9 cellular contexts compared by ENCODE assay signal in the genomic region with DNA sequence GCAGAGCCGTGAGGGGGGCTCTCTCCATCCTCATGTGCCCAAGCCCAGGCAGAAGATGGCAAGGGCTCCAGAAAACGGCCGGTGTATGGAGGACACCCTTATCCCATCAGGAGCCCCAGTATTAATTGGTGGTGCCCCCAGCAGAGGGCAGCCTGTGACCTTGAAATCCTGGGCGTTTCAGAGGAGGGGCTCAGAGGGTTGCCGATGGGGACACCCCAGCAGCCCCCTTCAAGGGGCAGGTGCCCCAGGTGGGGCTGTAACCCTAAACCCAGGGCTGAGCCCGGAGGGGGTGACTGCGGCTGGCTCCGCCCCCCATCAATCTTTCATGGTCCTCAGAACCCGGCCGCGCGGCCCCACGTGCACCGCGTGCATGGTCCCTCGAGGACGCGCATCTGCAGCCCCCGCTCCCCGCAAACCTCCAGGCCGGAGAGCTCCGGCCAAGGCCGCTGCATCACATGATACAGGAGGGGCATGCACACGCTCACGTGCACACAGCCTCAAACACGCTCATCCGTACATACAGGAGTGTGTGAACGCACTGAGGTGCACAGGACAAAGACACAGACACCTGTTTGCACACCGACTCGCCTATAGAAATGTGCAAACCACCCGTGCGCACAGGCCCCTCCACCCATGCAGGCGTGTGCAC. TPM values are rescaled to one million over a fixed set of nuclear protein-coding genes. Genes with fewer than 3 reads are reported as not detected.
DNase-seq lines count a peak whose midpoint lies in the region; ATAC-seq and TF ChIP-seq lines count a peak whose summit lies in the region.
"Had no signal": no experiment of that assay in that cellular context is flagged by ENCODE, and none has a peak within 500 bp of the region (broad histone marks: within the 10 kb centered on the region; RNA-seq: fewer than 3 reads in every experiment).

No MANE protein-coding gene starts in this region.

- no peak overlapping the region for H3K27ac ChIP-seq in AG04450 (ENCODE audit: low read depth, low read length)

- in situ Hi-C loops in ACHN (cut with HindIII; ENCODE audit: low pct_ligation_motif_present, low pct_unique_long_range_greater_than_20kb, low sequenced_read_pairs) = no loop called here

- ATAC-seq in WTC11 = no peak; the same call in 1 of the 2 replicates

- TF ChIP-seq CTCF in AG04450 (IDR thresholded peaks at IDR 0.05; ENCODE audit: low read depth, low read length) (peak; percentile 47), WTC11 (IDR thresholded peaks at IDR 0.05) (no peak; the same call in 1 of the 2 replicates), epithelial cell of proximal tubule (conservative IDR thresholded peaks at IDR 0.05; ENCODE audit: low read depth, low read length) (peak; percentile 31), nephron (IDR thresholded peaks at IDR 0.05; ENCODE audit: unreplicated experiment in 3 of 3) (peak; percentile 23 to 29 (median 25))

- H3K27me3 Mint-ChIP-seq in WTC11 (ENCODE audit: low read depth) (no peaks in the 10 kb centered on the region), nephron (ENCODE audit: low read depth) (peaks cover 7% of the 10 kb centered on the region)

- H3K4me3 Mint-ChIP-seq in WTC11 (peak overlapping the region; percentile 95), nephron (peak overlapping the region; percentile 87 to 91 (median 88))

- peaks cover 29% of the 10 kb centered on the region for H3K36me3 Mint-ChIP-seq in WTC11
- H3K36me3 Mint-ChIP-seq in nephron (ENCODE audit: low read depth) = peaks cover 15% of the 10 kb centered on the region

- no peaks in the 10 kb centered on the region; the same call in 1 of the 2 replicates for H3K9me3 ChIP-seq in AG04450 (ENCODE audit: control insufficient read depth, insufficient read depth, low read length)

- H3K4me1 Mint-ChIP-seq in WTC11 = peaks cover 15% of the 10 kb centered on the region
- peaks cover 26% of the 10 kb centered on the region for H3K4me1 Mint-ChIP-seq in nephron

- H3K9me3 Mint-ChIP-seq in WTC11 (no peaks in the 10 kb centered on the region), nephron (no peaks in the 10 kb centered on the region)

- no peak for DNase-seq in AG04450 (ENCODE audit: low read depth, low spot score)
- peak; percentile 17 for DNase-seq in HCEC 1CT
- peak; percentile 71 for DNase-seq in WTC11 (ENCODE audit: low spot score)
- DNase-seq in epithelial cell of proximal tubule (ENCODE audit: low read depth) = no peak
- DNase-seq in NCI-H1436 (lab: John Stamatoyannopoulos, UW) = no peak
- DNase-seq in ACHN = no peak
- DNase-seq in OCI-M2 (lab: John Stamatoyannopoulos, UW; ENCODE audit: unreplicated experiment) = no peak

- no peaks in the 10 kb centered on the region for H3K27me3 ChIP-seq in AG04450 (ENCODE audit: control insufficient read depth, insufficient read depth, low read length)

- peak overlapping the region; percentile 93 for H3K4me3 ChIP-seq in AG04450 (ENCODE audit: low read depth, low read length)
- H3K4me3 ChIP-seq in epithelial cell of proximal tubule (ENCODE audit: low read depth, low read length) = peak overlapping the region; percentile 83

- CTCF ChIA-PET in AG04450 (lab: Charles Lee) = interaction anchor here (0.7 to 7.1 kb wide), 2 partner anchors 49 to 52 kb away, joined by 3 to 56 read pairs; a partner anchor contains a TSS
- CTCF ChIA-PET in WTC11 (lab: Charles Lee) = interaction anchor here (0.6 to 9.7 kb wide), 10 partner anchors 10 to 126 kb away, joined by 3 to 369 read pairs (median 22); partner anchors contain the start of genes JUND and MPV17L2

- H3K27ac Mint-ChIP-seq in WTC11 (peak overlapping the region; percentile 95), nephron (peak overlapping the region in 1 of 3 experiments; percentile 47)

- POLR2A ChIA-PET in AG04450 (lab: Yijun Ruan, JAX) = interaction anchor here (0.5 to 3.6 kb wide), 4 partner anchors 9 to 77 kb away, joined by 3 to 30 read pairs (median 8); partner anchors contain the start of genes MPV17L2 and PIK3R2
- POLR2A ChIA-PET in WTC11 (lab: Charles Lee) = interaction anchor here (3.7 to 4.0 kb wide), 2 partner anchors 30 to 77 kb away, joined by 21 to 34 read pairs; partner anchors contain the start of gene JUND

TF ChIP-seq in WTC11, 78 proteins besides CTCF, POLR2A, EP300 and RAD21 (continues in another document):
- TF ChIP-seq TEAD1 (CRISPR knock-in tag; IDR thresholded peaks at IDR 0.05) (no peak), SP1 (CRISPR knock-in tag; conservative IDR thresholded peaks at IDR 0.05) (0 out of 2 replicates have a peak, but pooled peaks have one; percentile 23), ATF1 (CRISPR knock-in tag; IDR thresholded peaks at IDR 0.05) (no peak), FOXP1 (CRISPR knock-in tag; IDR thresholded peaks at IDR 0.05; ENCODE audit: borderline replicate concordance) (peak; percentile 17; the same call in 1 of the 2 replicates)
- TF ChIP-seq, protein P1, sequence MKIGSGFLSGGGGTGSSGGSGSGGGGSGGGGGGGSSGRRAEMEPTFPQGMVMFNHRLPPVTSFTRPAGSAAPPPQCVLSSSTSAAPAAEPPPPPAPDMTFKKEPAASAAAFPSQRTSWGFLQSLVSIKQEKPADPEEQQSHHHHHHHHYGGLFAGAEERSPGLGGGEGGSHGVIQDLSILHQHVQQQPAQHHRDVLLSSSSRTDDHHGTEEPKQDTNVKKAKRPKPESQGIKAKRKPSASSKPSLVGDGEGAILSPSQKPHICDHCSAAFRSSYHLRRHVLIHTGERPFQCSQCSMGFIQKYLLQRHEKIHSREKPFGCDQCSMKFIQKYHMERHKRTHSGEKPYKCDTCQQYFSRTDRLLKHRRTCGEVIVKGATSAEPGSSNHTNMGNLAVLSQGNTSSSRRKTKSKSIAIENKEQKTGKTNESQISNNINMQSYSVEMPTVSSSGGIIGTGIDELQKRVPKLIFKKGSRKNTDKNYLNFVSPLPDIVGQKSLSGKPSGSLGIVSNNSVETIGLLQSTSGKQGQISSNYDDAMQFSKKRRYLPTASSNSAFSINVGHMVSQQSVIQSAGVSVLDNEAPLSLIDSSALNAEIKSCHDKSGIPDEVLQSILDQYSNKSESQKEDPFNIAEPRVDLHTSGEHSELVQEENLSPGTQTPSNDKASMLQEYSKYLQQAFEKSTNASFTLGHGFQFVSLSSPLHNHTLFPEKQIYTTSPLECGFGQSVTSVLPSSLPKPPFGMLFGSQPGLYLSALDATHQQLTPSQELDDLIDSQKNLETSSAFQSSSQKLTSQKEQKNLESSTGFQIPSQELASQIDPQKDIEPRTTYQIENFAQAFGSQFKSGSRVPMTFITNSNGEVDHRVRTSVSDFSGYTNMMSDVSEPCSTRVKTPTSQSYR (CRISPR knock-in tag; IDR thresholded peaks at IDR 0.05) = no peak
- TF ChIP-seq, protein P2, sequence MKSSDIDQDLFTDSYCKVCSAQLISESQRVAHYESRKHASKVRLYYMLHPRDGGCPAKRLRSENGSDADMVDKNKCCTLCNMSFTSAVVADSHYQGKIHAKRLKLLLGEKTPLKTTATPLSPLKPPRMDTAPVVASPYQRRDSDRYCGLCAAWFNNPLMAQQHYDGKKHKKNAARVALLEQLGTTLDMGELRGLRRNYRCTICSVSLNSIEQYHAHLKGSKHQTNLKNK (CRISPR knock-in tag; IDR thresholded peaks at IDR 0.05) = no peak
- TF ChIP-seq, protein P3, sequence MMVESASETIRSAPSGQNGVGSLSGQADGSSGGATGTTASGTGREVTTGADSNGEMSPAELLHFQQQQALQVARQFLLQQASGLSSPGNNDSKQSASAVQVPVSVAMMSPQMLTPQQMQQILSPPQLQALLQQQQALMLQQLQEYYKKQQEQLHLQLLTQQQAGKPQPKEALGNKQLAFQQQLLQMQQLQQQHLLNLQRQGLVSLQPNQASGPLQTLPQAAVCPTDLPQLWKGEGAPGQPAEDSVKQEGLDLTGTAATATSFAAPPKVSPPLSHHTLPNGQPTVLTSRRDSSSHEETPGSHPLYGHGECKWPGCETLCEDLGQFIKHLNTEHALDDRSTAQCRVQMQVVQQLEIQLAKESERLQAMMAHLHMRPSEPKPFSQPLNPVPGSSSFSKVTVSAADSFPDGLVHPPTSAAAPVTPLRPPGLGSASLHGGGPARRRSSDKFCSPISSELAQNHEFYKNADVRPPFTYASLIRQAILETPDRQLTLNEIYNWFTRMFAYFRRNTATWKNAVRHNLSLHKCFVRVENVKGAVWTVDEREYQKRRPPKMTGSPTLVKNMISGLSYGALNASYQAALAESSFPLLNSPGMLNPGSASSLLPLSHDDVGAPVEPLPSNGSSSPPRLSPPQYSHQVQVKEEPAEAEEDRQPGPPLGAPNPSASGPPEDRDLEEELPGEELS (CRISPR knock-in tag; IDR thresholded peaks at IDR 0.05) = no peak
- TF ChIP-seq, protein P4, sequence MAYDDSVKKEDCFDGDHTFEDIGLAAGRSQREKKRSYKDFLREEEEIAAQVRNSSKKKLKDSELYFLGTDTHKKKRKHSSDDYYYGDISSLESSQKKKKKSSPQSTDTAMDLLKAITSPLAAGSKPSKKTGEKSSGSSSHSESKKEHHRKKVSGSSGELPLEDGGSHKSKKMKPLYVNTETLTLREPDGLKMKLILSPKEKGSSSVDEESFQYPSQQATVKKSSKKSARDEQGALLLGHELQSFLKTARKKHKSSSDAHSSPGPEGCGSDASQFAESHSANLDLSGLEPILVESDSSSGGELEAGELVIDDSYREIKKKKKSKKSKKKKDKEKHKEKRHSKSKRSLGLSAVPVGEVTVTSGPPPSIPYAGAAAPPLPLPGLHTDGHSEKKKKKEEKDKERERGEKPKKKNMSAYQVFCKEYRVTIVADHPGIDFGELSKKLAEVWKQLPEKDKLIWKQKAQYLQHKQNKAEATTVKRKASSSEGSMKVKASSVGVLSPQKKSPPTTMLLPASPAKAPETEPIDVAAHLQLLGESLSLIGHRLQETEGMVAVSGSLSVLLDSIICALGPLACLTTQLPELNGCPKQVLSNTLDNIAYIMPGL (CRISPR knock-in tag; IDR thresholded peaks at IDR 0.05) = no peak; the same call in 1 of the 2 replicates

RNA-seq across cellular contexts. Expression of gene RAB3A, which starts 1.0 kb away (rescaled TPM):
- polyA plus RNA-seq in AG04450 (2011; rRNA removed) = 2.8 and 6.1 TPM in 2 replicates
- polyA minus RNA-seq in AG04450 (2011; rRNA and poly(A)+ RNA removed) = 14.0 and 25.7 TPM in 2 replicates
- total RNA-seq in WTC11 (2021) (12.2 to 14.7 TPM (median 14.6 TPM) in 3 replicates), epithelial cell of proximal tubule (0.17 and 0.43 TPM in 2 replicates)

RNA-seq across cellular contexts. Expression of gene MPV17L2, which starts 9.9 kb away (rescaled TPM):
- polyA plus RNA-seq in AG04450 (2011; rRNA removed) = 8.2 and 13.4 TPM in 2 replicates
- polyA minus RNA-seq in AG04450 (2011; rRNA and poly(A)+ RNA removed) = 7.7 and 12.0 TPM in 2 replicates
- 26.3 to 29.8 TPM (median 28.0 TPM) in 3 replicates for total RNA-seq in WTC11 (2021)
- total RNA-seq in epithelial cell of proximal tubule = 50.1 and 70.9 TPM in 2 replicates

RNA-seq across cellular contexts. Expression of gene PDE4C, which starts 23.4 kb away (rescaled TPM):
- 0.12 and 0.46 TPM in 2 replicates for polyA plus RNA-seq in AG04450 (2011; rRNA removed)
- 0.46 and 0.52 TPM in 2 replicates for polyA minus RNA-seq in AG04450 (2011; rRNA and poly(A)+ RNA removed)
- total RNA-seq in WTC11 (2021) (3.0 to 5.7 TPM (median 3.8 TPM) in 3 replicates), epithelial cell of proximal tubule (0.63 TPM in 1 of 2 replicates, not detected in the other)
- total RNA-seq: myocyte had no signal

RNA-seq across cellular contexts. Expression of gene IFI30, which starts 29.3 kb away (rescaled TPM):
- 6.9 and 8.1 TPM in 2 replicates for polyA plus RNA-seq in AG04450 (2011; rRNA removed)
- 1.3 and 1.6 TPM in 2 replicates for polyA minus RNA-seq in AG04450 (2011; rRNA and poly(A)+ RNA removed)
- 20.2 to 30.3 TPM (median 26.2 TPM) in 3 replicates for total RNA-seq in WTC11 (2021)
- 10.1 and 11.3 TPM in 2 replicates for total RNA-seq in epithelial cell of proximal tubule

RNA-seq across cellular contexts. Expression of gene PIK3R2, which starts 49.9 kb away (rescaled TPM):
- polyA plus RNA-seq in AG04450 (2011; rRNA removed) = 19.7 and 23.3 TPM in 2 replicates
- 11.5 and 12.1 TPM in 2 replicates for polyA minus RNA-seq in AG04450 (2011; rRNA and poly(A)+ RNA removed)
- total RNA-seq in WTC11 (2021) (51.9 to 56.9 TPM (median 53.8 TPM) in 3 replicates), epithelial cell of proximal tubule (15.3 and 19.9 TPM in 2 replicates)

Comparison
In these comparisons a context has a peak if more than half of its experiments do, and no peak if none do; other contexts are left out.
1. DNase-seq: peak in HCEC 1CT (single experiment) and WTC11 (single experiment); none in AG04450 (single experiment), epithelial cell of proximal tubule (single experiment), NCI-H1436 (single experiment), ACHN (single experiment) and OCI-M2 (single experiment).